In genomic region chr10:33067917-33068316, GRCh38 we compare ENCODE assay signal across 1 cellular context.
TF ChIP-seq lines count a peak whose summit lies in the region.

No MANE protein-coding gene starts in this region.

TF ChIP-seq in A549, 52 proteins besides CTCF, POLR2A, EP300 and RAD21 (continued from another document):
- TF ChIP-seq REST (IDR thresholded peaks at IDR 0.05), result no peak
